1 cellular context compared by ENCODE assay signal in the genomic region with DNA sequence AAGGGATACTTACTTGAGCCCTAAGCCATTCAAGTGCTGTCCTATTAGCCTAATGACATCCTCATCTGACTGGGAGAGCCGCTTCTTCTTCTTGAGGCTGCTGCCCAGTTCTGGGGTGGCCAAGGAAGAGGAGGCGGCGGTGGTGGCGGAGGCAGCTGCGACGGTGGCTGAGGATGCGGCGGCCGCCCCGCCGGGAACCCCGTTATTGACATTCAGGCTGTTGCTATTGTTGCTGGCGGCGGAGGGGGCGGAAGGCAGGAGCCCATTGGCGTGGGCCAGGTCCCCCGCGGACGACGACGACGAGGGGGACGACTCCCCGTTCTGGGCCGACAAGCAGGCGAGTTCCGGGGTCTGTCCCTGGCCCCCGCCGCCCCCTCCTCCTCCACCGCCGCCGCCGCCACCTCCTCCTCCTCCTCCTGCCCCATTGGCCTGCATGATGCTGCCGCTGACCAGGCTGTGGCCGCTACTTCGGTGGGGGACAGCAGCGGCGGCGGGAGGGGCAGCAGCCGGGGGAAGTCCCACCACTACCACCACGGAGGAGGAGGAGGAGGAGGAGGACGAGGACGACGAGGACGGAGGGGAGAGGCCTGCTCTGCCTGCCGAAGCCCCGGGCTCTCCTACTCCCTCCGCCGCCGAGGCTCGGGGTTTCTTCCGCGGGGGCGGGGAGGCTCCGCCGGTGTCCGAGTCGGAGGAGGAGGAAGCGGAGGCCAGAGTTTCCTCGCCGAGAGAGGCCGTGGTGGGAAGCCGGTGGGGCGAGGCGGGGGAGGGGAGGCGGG.
A peak's percentile ranks its signal among the peaks of the same experiment; 100 is the strongest.
TF ChIP-seq lines count a peak whose summit lies in the region.

No MANE protein-coding gene starts in this region.

TF ChIP-seq in K562, 482 proteins besides CTCF, POLR2A, EP300 and RAD21 (continued from another document and continues in another):
- TF ChIP-seq, protein P1, sequence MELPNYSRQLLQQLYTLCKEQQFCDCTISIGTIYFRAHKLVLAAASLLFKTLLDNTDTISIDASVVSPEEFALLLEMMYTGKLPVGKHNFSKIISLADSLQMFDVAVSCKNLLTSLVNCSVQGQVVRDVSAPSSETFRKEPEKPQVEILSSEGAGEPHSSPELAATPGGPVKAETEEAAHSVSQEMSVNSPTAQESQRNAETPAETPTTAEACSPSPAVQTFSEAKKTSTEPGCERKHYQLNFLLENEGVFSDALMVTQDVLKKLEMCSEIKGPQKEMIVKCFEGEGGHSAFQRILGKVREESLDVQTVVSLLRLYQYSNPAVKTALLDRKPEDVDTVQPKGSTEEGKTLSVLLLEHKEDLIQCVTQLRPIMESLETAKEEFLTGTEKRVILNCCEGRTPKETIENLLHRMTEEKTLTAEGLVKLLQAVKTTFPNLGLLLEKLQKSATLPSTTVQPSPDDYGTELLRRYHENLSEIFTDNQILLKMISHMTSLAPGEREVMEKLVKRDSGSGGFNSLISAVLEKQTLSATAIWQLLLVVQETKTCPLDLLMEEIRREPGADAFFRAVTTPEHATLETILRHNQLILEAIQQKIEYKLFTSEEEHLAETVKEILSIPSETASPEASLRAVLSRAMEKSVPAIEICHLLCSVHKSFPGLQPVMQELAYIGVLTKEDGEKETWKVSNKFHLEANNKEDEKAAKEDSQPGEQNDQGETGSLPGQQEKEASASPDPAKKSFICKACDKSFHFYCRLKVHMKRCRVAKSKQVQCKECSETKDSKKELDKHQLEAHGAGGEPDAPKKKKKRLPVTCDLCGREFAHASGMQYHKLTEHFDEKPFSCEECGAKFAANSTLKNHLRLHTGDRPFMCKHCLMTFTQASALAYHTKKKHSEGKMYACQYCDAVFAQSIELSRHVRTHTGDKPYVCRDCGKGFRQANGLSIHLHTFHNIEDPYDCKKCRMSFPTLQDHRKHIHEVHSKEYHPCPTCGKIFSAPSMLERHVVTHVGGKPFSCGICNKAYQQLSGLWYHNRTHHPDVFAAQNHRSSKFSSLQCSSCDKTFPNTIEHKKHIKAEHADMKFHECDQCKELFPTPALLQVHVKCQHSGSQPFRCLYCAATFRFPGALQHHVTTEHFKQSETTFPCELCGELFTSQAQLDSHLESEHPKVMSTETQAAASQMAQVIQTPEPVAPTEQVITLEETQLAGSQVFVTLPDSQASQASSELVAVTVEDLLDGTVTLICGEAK (IDR thresholded peaks at IDR 0.05): no peak
- TF ChIP-seq, protein P1 (CRISPR knock-in tag; IDR thresholded peaks at IDR 0.05): no peak
- TF ChIP-seq GATAD2B (IDR thresholded peaks at IDR 0.05; ENCODE audit: borderline replicate concordance) (no peak), FOXK1 (CRISPR knock-in tag; IDR thresholded peaks at IDR 0.05; ENCODE audit: borderline replicate concordance) (no peak), BRF1 (IDR thresholded peaks at IDR 0.05; ENCODE audit: borderline replicate concordance, extremely low read depth, insufficient read length) (no peak), TAL1 (IDR thresholded peaks at IDR 0.05) (no peak), CUX1 (CRISPR knock-in tag; IDR thresholded peaks at IDR 0.05) (no peak), HSF4 (CRISPR knock-in tag; IDR thresholded peaks at IDR 0.05; ENCODE audit: borderline replicate concordance) (no peak), ZBTB17 (CRISPR knock-in tag; IDR thresholded peaks at IDR 0.05) (no peak), NFRKB (IDR thresholded peaks at IDR 0.05; ENCODE audit: low read depth) (peak; percentile 27; the same call in 1 of the 2 replicates), ZKSCAN8 (CRISPR knock-in tag; IDR thresholded peaks at IDR 0.05) (no peak), SLC30A9 (CRISPR knock-in tag; IDR thresholded peaks at IDR 0.05) (no peak), BRD4 (IDR thresholded peaks at IDR 0.05) (no peak), HMGN3 (IDR thresholded peaks at IDR 0.05; ENCODE audit: borderline replicate concordance, extremely low read depth, insufficient read length, low read depth, low read length) (no peak), NFIC (IDR thresholded peaks at IDR 0.05) (no peak), RBM17 (IDR thresholded peaks at IDR 0.05; ENCODE audit: borderline replicate concordance, low read depth, low read length) (no peak), HLTF (IDR thresholded peaks at IDR 0.05) (no peak), ZFP91 (CRISPR knock-in tag; IDR thresholded peaks at IDR 0.05) (no peak), ZBTB33 (CRISPR knock-in tag; IDR thresholded peaks at IDR 0.05) (no peak), YBX1 (IDR thresholded peaks at IDR 0.05) (no peak), ESRRB (CRISPR knock-in tag; IDR thresholded peaks at IDR 0.05; ENCODE audit: borderline replicate concordance) (no peak), HMGXB4 (CRISPR knock-in tag; IDR thresholded peaks at IDR 0.05) (0 out of 2 replicates have a peak, but pooled peaks have one; percentile 79), TAF9B (IDR thresholded peaks at IDR 0.05; ENCODE audit: partially characterized antibody) (no peak), RFX5 (IDR thresholded peaks at IDR 0.05; ENCODE audit: low read depth, low read length) (no peak), ZNF174 (CRISPR knock-in tag; IDR thresholded peaks at IDR 0.05) (no peak), POLR3A (IDR thresholded peaks at IDR 0.05; ENCODE audit: borderline replicate concordance, extremely low read depth, insufficient read depth, insufficient read length) (no peak)
- TF ChIP-seq, protein P2, sequence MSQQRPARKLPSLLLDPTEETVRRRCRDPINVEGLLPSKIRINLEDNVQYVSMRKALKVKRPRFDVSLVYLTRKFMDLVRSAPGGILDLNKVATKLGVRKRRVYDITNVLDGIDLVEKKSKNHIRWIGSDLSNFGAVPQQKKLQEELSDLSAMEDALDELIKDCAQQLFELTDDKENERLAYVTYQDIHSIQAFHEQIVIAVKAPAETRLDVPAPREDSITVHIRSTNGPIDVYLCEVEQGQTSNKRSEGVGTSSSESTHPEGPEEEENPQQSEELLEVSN (IDR thresholded peaks at IDR 0.05; ENCODE audit: borderline replicate concordance in 1 of 2, extremely low read depth in 1 of 2, insufficient read depth in 1 of 2, insufficient read length in 1 of 2, low read depth in 1 of 2, low read length in 1 of 2, poor library complexity in 1 of 2, severe bottlenecking in 1 of 2): peak in 1 of 2 experiments; percentile 9
